10 cellular contexts compared by ENCODE assay signal in genomic region chr9:127572961-127573727, GRCh38. TPM values are rescaled to one million over a fixed set of nuclear protein-coding genes. Genes with fewer than 3 reads are reported as not detected.
A peak's percentile ranks its signal among the peaks of the same experiment; 100 is the strongest.
DNase-seq lines count a peak whose midpoint lies in the region; ATAC-seq, FAIRE-seq and TF ChIP-seq lines count a peak whose summit lies in the region.
"Had no signal": no experiment of that assay in that cellular context is flagged by ENCODE, and none has a peak within 500 bp of the region (broad histone marks: within the 10 kb centered on the region; RNA-seq: fewer than 3 reads in every experiment).

No MANE protein-coding gene starts in this region.

- no peak for FAIRE-seq in RCC 7860 (lab: Jason Lieb, UNC)

- no peaks in the 10 kb centered on the region for H3K36me3 ChIP-seq in HEK293 (ENCODE audit: control insufficient read depth in 2 of 2, insufficient read depth in 1 of 2, low read length in 2 of 2)

- DNase-seq in activated CD8-positive, alpha-beta T cell treated with anti-CD3 and anti-CD28 coated beads for 36 hours, result no peak
- DNase-seq in fibroblast of the aortic adventitia (ENCODE audit: low read depth) (peak; percentile 92), NCI-H2227 (lab: John Stamatoyannopoulos, UW; ENCODE audit: unreplicated experiment) (no peak), RCC 7860 (ENCODE audit: low spot score) (no peak)
- no peak for DNase-seq in stimulated activated effector memory CD8-positive, alpha-beta T cell treated with anti-CD3 and anti-CD28 coated beads, Interleukin-12 subunit alpha, Interleukin-12 subunit beta, amount 100 ng/mL, for 72 hours (ENCODE audit: low spot score in 2 of 2)
- DNase-seq in stimulated activated CD4-positive, alpha-beta T cell treated with anti-CD3 and anti-CD28 coated beads, Interleukin-15, amount 100 ng/mL, for 24 hours, result no peak
- DNase-seq: stimulated activated CD4-positive, alpha-beta T cell treated with anti-CD3 and anti-CD28 coated beads, Interleukin-2, amount 100 ng/mL, for 48 hours had no signal

- no peak overlapping the region for H3K27ac ChIP-seq in HEK293 (ENCODE audit: extremely low read depth, low read depth, low read length)
- H3K27ac ChIP-seq: KMS-11 had no signal

- TF ChIP-seq CTCF in HEK293 (tag by site-specific recombination; IDR thresholded peaks at IDR 0.05), result no peak
- TF ChIP-seq CTCF in activated CD8-positive, alpha-beta T cell treated with anti-CD3 and anti-CD28 coated beads for 36 hours (IDR thresholded peaks at IDR 0.05), result no peak
- TF ChIP-seq CTCF in fibroblast of the aortic adventitia (IDR thresholded peaks at IDR 0.05; ENCODE audit: insufficient read depth, low read length), result no peak

- intact Hi-C loops in activated CD8-positive, alpha-beta T cell treated with anti-CD3 and anti-CD28 coated beads for 36 hours (cut with micrococcal nuclease), result no loop called here

- no peak overlapping the region for H3K4me3 ChIP-seq in HEK293 (ENCODE audit: low read depth, low read length)
- H3K4me3 ChIP-seq in fibroblast of the aortic adventitia (ENCODE audit: low read depth, low read length), result no peak overlapping the region

- H3K36me3 Mint-ChIP-seq in activated CD8-positive, alpha-beta T cell treated with anti-CD3 and anti-CD28 coated beads for 36 hours (ENCODE audit: low read depth), result no peaks in the 10 kb centered on the region
- H3K36me3 Mint-ChIP-seq in stimulated activated effector memory CD8-positive, alpha-beta T cell treated with anti-CD3 and anti-CD28 coated beads, Interleukin-12 subunit alpha, Interleukin-12 subunit beta, amount 100 ng/mL, for 72 hours, result no peaks in the 10 kb centered on the region

- ATAC-seq in activated CD8-positive, alpha-beta T cell treated with anti-CD3 and anti-CD28 coated beads for 36 hours, result no peak
- ATAC-seq in stimulated activated effector memory CD8-positive, alpha-beta T cell treated with anti-CD3 and anti-CD28 coated beads, Interleukin-12 subunit alpha, Interleukin-12 subunit beta, amount 100 ng/mL, for 72 hours, result no peak
- no peak for ATAC-seq in GM21723 (IDR thresholded peaks at IDR 0.05; ENCODE audit: unreplicated experiment)

- H3K27ac Mint-ChIP-seq in activated CD8-positive, alpha-beta T cell treated with anti-CD3 and anti-CD28 coated beads for 36 hours, result peak overlapping the region; percentile 52
- H3K27ac Mint-ChIP-seq in stimulated activated effector memory CD8-positive, alpha-beta T cell treated with anti-CD3 and anti-CD28 coated beads, Interleukin-12 subunit alpha, Interleukin-12 subunit beta, amount 100 ng/mL, for 72 hours, result peak overlapping the region; percentile 92

- H3K27me3 Mint-ChIP-seq in activated CD8-positive, alpha-beta T cell treated with anti-CD3 and anti-CD28 coated beads for 36 hours, result no peaks in the 10 kb centered on the region

- CTCF ChIA-PET in HEK293 (lab: Yijun Ruan, JAX), result interaction anchor here (1.6 to 2.5 kb wide), 2 partner anchors 14 to 69 kb away, joined by 7 to 8 read pairs; no protein-coding TSS in a partner anchor
- CTCF ChIA-PET in activated CD8-positive, alpha-beta T cell treated with anti-CD3 and anti-CD28 coated beads for 36 hours (lab: Charles Lee), result interaction anchor here (1.8 kb wide), 1 partner anchor 12 kb away, joined by 4 read pairs; no protein-coding TSS in a partner anchor

- POLR2A ChIA-PET in HEK293 (lab: Yijun Ruan, JAX), result interaction anchor here (0.6 to 0.9 kb wide), 2 partner anchors 11 to 19 kb away, joined by 3 read pairs; no protein-coding TSS in a partner anchor
- POLR2A ChIA-PET in activated CD8-positive, alpha-beta T cell treated with anti-CD3 and anti-CD28 coated beads for 36 hours (lab: Charles Lee), result interaction anchor here (0.7 kb wide), 1 partner anchor 162 kb away, joined by 4 read pairs; the partner anchor contains the start of gene TOR2A

- H3K4me3 Mint-ChIP-seq in activated CD8-positive, alpha-beta T cell treated with anti-CD3 and anti-CD28 coated beads for 36 hours, result no peak overlapping the region
- peak overlapping the region; percentile 68 for H3K4me3 Mint-ChIP-seq in stimulated activated effector memory CD8-positive, alpha-beta T cell treated with anti-CD3 and anti-CD28 coated beads, Interleukin-12 subunit alpha, Interleukin-12 subunit beta, amount 100 ng/mL, for 72 hours

- H3K9me3 ChIP-seq in HEK293 (ENCODE audit: control insufficient read depth, insufficient read depth, low read depth, low read length), result no peaks in the 10 kb centered on the region

- peaks cover 42% of the 10 kb centered on the region for H3K4me1 Mint-ChIP-seq in activated CD8-positive, alpha-beta T cell treated with anti-CD3 and anti-CD28 coated beads for 36 hours (ENCODE audit: low read depth)
- peaks cover 67% of the 10 kb centered on the region for H3K4me1 Mint-ChIP-seq in stimulated activated effector memory CD8-positive, alpha-beta T cell treated with anti-CD3 and anti-CD28 coated beads, Interleukin-12 subunit alpha, Interleukin-12 subunit beta, amount 100 ng/mL, for 72 hours

- 0 out of 2 replicates have a peak, but pooled peaks cover 3% of the 10 kb centered on the region for H3K4me1 ChIP-seq in HEK293 (ENCODE audit: control insufficient read depth, insufficient read depth, low read length)

- no peaks in the 10 kb centered on the region for H3K9me3 Mint-ChIP-seq in activated CD8-positive, alpha-beta T cell treated with anti-CD3 and anti-CD28 coated beads for 36 hours
- no peaks in the 10 kb centered on the region for H3K9me3 Mint-ChIP-seq in stimulated activated effector memory CD8-positive, alpha-beta T cell treated with anti-CD3 and anti-CD28 coated beads, Interleukin-12 subunit alpha, Interleukin-12 subunit beta, amount 100 ng/mL, for 72 hours

TF ChIP-seq in HEK293, 187 proteins besides CTCF, POLR2A, EP300 and RAD21:
- TF ChIP-seq GLIS2 (tag by site-specific recombination; IDR thresholded peaks at IDR 0.05), result no peak
- TF ChIP-seq ZNF776 (tag by site-specific recombination; IDR thresholded peaks at IDR 0.05; ENCODE audit: borderline replicate concordance), result no peak
- no peak for TF ChIP-seq ZNF311 (tag by site-specific recombination; IDR thresholded peaks at IDR 0.05; ENCODE audit: borderline replicate concordance)
- no peak for TF ChIP-seq YY2 (tag by site-specific recombination; IDR thresholded peaks at IDR 0.05)
- no peak for TF ChIP-seq ZBTB11 (tag by site-specific recombination; conservative IDR thresholded peaks at IDR 0.05; ENCODE audit: low read depth)
- 0 out of 2 replicates have a peak, but pooled peaks have one; percentile 17 for TF ChIP-seq ZNF629 (tag by site-specific recombination; IDR thresholded peaks at IDR 0.05)
- TF ChIP-seq KLF8 (tag by site-specific recombination; IDR thresholded peaks at IDR 0.05), result no peak

RNA-seq across cellular contexts. Expression of gene STXBP1, which starts 38.9 kb away (rescaled TPM):
- 10 to 100 TPM; 19.2 to 23.5 TPM for total RNA-seq in activated CD8-positive, alpha-beta T cell treated with anti-CD3 and anti-CD28 coated beads for 36 hours
- 25.5 and 40.6 TPM in 2 replicates for total RNA-seq in fibroblast of the aortic adventitia (ENCODE audit: low replicate concordance)
